Comparison of ENCODE assay signal across 10 cellular contexts in the genomic region with DNA sequence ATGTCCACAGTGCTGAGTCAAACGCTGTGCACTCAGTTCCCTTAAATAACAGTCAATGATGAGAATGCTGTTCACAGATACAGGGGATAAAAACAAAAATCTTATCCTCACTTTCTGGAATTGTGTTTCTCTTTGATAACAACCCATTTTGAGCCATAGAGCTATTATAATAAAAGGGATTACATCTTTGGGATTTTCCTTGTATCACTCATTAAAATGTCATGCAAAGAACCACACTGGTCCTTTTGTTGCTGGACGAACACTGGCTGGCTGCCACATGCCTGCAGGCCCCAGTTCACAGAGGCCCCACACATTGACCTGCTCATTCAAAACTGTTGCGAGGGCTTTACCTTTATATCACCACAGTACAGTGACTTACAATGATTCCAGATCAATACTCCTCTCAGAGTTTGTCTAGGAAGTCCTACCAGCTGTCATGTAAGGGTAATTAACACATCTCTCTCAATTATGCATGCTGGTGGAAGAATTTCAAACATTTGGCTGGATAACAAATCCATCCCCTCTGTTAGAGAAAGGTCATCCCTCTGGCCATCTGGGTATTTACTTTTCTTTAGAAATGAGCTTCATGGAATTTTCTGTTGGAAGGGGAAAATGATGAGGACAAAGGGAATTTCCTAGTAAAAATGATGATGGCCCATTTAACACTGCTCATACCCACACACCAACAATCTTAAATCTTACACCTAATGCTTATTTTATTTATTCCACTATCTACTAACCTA.
DNase-seq lines count a peak whose midpoint lies in the region; ATAC-seq, FAIRE-seq and TF ChIP-seq lines count a peak whose summit lies in the region.
"Had no signal": no experiment of that assay in that cellular context is flagged by ENCODE, and none has a peak within 500 bp of the region (broad histone marks: within the 10 kb centered on the region; RNA-seq: fewer than 3 reads in every experiment).

No MANE protein-coding gene starts in this region.

- TF ChIP-seq CTCF in cardiac muscle cell (IDR thresholded peaks at IDR 0.05; ENCODE audit: low read depth, low read length) = no peak

- FAIRE-seq in H54 (lab: Jason Lieb, UNC) = peak; percentile 100

- no peaks in the 10 kb centered on the region for H3K36me3 ChIP-seq in cardiac muscle cell

- no peaks in the 10 kb centered on the region for H3K9me3 Mint-ChIP-seq in activated CD4-positive, alpha-beta memory T cell treated with anti-CD3 and anti-CD28 coated beads for 36 hours

- intact Hi-C loops in activated CD4-positive, alpha-beta memory T cell treated with anti-CD3 and anti-CD28 coated beads for 36 hours (cut with micrococcal nuclease) = no loop called here

- TF ChIP-seq POLR2A in H54 (IDR thresholded peaks at IDR 0.05; ENCODE audit: low read depth, low read length) = no peak
- TF ChIP-seq POLR2A in erythroblast (IDR thresholded peaks at IDR 0.05; ENCODE audit: low read length) = no peak

- H3K27ac Mint-ChIP-seq in activated CD4-positive, alpha-beta memory T cell treated with anti-CD3 and anti-CD28 coated beads for 36 hours = no peak overlapping the region

- H3K4me1 ChIP-seq in cardiac muscle cell (ENCODE audit: low read depth) = peaks cover 19% of the 10 kb centered on the region

- POLR2A ChIA-PET in activated CD4-positive, alpha-beta memory T cell treated with anti-CD3 and anti-CD28 coated beads for 36 hours (lab: Charles Lee) = interaction anchor here (0.6 kb wide), 1 partner anchor 73 kb away, joined by 5 read pairs; no protein-coding TSS in a partner anchor

- no peaks in the 10 kb centered on the region for H3K27me3 Mint-ChIP-seq in activated CD4-positive, alpha-beta memory T cell treated with anti-CD3 and anti-CD28 coated beads for 36 hours

- ATAC-seq in GM19035 (IDR thresholded peaks at IDR 0.05; ENCODE audit: unreplicated experiment) = no peak

- no peak overlapping the region for H3K4me3 Mint-ChIP-seq in activated CD4-positive, alpha-beta memory T cell treated with anti-CD3 and anti-CD28 coated beads for 36 hours

- H3K27ac ChIP-seq in cardiac muscle cell = peak overlapping the region; percentile 42

- no peak overlapping the region for H3K4me3 ChIP-seq in cardiac muscle cell

- no peaks in the 10 kb centered on the region for H3K9me3 ChIP-seq in cardiac muscle cell (ENCODE audit: low read depth)

- peaks cover 1% of the 10 kb centered on the region for H3K36me3 Mint-ChIP-seq in activated CD4-positive, alpha-beta memory T cell treated with anti-CD3 and anti-CD28 coated beads for 36 hours

- peak; percentile 26 for DNase-seq in H54 (ENCODE audit: insufficient read length, low spot score)
- peak; percentile 46 for DNase-seq in amniotic epithelial cell (ENCODE audit: low read depth)
- DNase-seq in cardiac muscle cell (ENCODE audit: low read depth in 1 of 2, low spot score in 1 of 2) = peak; percentile 48 to 63
- DNase-seq in putamen (ENCODE audit: low spot score) = peak; percentile 79
- no peak for DNase-seq in activated CD4-positive, alpha-beta memory T cell treated with anti-CD3 and anti-CD28 coated beads for 36 hours
- DNase-seq in stimulated activated CD4-positive, alpha-beta T cell treated with anti-CD3 and anti-CD28 coated beads, Interleukin-4, amount 100 ng/mL, for 4 hours = no peak
- DNase-seq in erythroblast (lab: John Stamatoyannopoulos, UW) = no peak
- DNase-seq: aorta, SIG-M5 had no signal

- CTCF ChIA-PET in activated CD4-positive, alpha-beta memory T cell treated with anti-CD3 and anti-CD28 coated beads for 36 hours (lab: Charles Lee) = no interaction called here

- peaks cover 16% of the 10 kb centered on the region for H3K4me1 Mint-ChIP-seq in activated CD4-positive, alpha-beta memory T cell treated with anti-CD3 and anti-CD28 coated beads for 36 hours (ENCODE audit: low read depth)

- no peaks in the 10 kb centered on the region for H3K27me3 ChIP-seq in cardiac muscle cell

Comparison
In these comparisons a context has a peak if more than half of its experiments do, and no peak if none do; other contexts are left out.
1. DNase-seq: peak in H54 (single experiment), amniotic epithelial cell (single experiment), cardiac muscle cell (2 of 2) and putamen (single experiment); none in activated CD4-positive, alpha-beta memory T cell treated with anti-CD3 and anti-CD28 coated beads for 36 hours (single experiment), stimulated activated CD4-positive, alpha-beta T cell treated with anti-CD3 and anti-CD28 coated beads, Interleukin-4, amount 100 ng/mL, for 4 hours (0 of 2) and erythroblast (0 of 2).